Comparison of ENCODE assay signal across 8 cellular contexts in genomic region chr17:35242805-35243458, GRCh38. TPM values are rescaled to one million over a fixed set of nuclear protein-coding genes. Genes with fewer than 3 reads are reported as not detected.
DNase-seq lines count a peak whose midpoint lies in the region; ATAC-seq and FAIRE-seq lines count a peak whose summit lies in the region.

Gene SLFN5 (plus strand): TSS chr17:35243072. CDS start chr17:35258691, 15,619 bp downstream.

- ATAC-seq in GM19328 (IDR thresholded peaks at IDR 0.05; ENCODE audit: unreplicated experiment) (peak; percentile 60), HG03469 (IDR thresholded peaks at IDR 0.05; ENCODE audit: unreplicated experiment) (peak; percentile 38)

- DNase-seq in C1 segment of cervical spinal cord (lab: John Stamatoyannopoulos, UW) (peak; percentile 25 to 90 (median 81)), NOMO-1 (lab: John Stamatoyannopoulos, UW; ENCODE audit: unreplicated experiment in 2 of 2) (peak; percentile 79 to 82), mesenteric fat pad (ENCODE audit: low spot score) (peak; percentile 98)
- DNase-seq in activated CD8-positive, alpha-beta memory T cell treated with anti-CD3 and anti-CD28 coated beads, Interleukin-2, amount 50 U/mL, for 4 hours: peak; percentile 93
- peak; percentile 94 for DNase-seq in stimulated activated CD8-positive, alpha-beta memory T cell treated with anti-CD3 and anti-CD28 coated beads, Interleukin-15, amount 100 ng/mL, for 1 hour (ENCODE audit: low read depth)

- FAIRE-seq in endometrium (lab: Jason Lieb, UNC): peak; percentile 86

RNA-seq across cellular contexts. Expression of gene SLFN5, which starts in this region (rescaled TPM):
- total RNA-seq in mesenteric fat pad: 74.8 TPM

Comparison
In these comparisons a context has a peak if more than half of its experiments do, and no peak if none do; other contexts are left out.
1. Peak in every context shown above with its lines: DNase-seq and ATAC-seq.